In genomic region chr7:115208710-115209540, GRCh38 we compare ENCODE assay signal across 12 cellular contexts.
"Had no signal": no experiment of that assay in that cellular context is flagged by ENCODE, and none has a peak within 500 bp of the region (broad histone marks: within the 10 kb centered on the region; RNA-seq: fewer than 3 reads in every experiment).

No MANE protein-coding gene starts in this region.

- ATAC-seq: right cardiac atrium had no signal

- H3K27ac ChIP-seq: esophagus squamous epithelium, suprapubic skin had no signal

- H3K4me1 ChIP-seq: esophagus squamous epithelium, suprapubic skin had no signal

- H3K4me3 ChIP-seq: esophagus squamous epithelium, suprapubic skin had no signal

- H3K9me3 ChIP-seq: suprapubic skin had no signal

- DNase-seq: activated CD4-positive, alpha-beta T cell treated with anti-CD3 and anti-CD28 coated beads, Interleukin-2, amount 10 ng/mL, durations not matched to agents 7 days and 5 days; activated naive CD4-positive, alpha-beta T cell treated with anti-CD3 and anti-CD28 coated beads, Interleukin-2, amount 50 U/mL, for 16 hours; activated T-cell treated with anti-CD3 and anti-CD28 coated beads for 4 hours; esophagus squamous epithelium; glutamatergic neuron; kidney glomerular epithelial cell; nucleus accumbens; posterior cingulate gyrus; right cardiac atrium; SW 1271 had no signal

- H3K36me3 ChIP-seq: esophagus squamous epithelium, suprapubic skin had no signal

- FAIRE-seq: colon had no signal

- H3K27me3 ChIP-seq: esophagus squamous epithelium, suprapubic skin had no signal
